In the genomic region with DNA sequence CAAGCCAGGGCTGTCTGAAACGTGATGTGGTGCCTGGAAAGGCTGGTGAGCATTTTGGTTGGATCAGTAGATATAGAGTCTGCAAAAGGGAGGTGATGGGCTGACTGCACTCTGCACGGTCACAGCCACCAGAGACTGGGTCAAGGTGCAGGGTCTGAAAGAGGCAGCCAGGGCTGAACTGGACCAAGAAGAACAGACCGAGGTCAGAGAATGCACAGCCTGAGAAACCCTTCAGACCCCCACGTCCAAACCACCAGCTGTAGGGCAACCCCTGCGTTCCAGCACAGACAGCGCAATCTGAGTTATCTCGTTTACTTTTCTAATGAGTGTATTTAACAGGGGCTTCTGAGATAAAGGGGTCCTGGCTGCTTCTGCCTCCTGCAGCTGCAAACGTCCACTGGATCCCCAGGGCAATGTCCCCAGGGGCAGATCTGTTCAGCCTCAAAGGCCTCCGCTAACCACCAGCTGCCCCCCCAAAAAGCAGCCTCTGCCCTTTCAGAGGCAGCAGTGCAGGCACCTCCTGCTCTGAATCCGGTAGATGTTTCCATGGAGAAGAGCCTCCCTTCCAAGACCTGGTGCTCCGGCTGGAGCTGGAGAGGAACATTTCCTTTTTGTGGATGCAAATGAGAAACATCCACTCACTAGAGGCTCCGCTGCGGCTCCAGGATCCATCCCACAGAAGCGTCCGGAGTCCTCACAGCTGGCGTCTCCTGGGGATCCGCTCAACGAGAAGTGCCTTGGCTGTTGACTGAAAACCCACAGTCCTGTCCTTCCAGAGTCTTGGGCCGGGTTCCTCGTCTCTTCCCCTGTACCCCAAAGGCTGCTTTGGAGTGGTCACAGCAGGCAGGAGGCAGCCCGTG, we compare ENCODE assay signal across 11 cellular contexts. TPM values are rescaled to one million over a fixed set of nuclear protein-coding genes. Genes with fewer than 3 reads are reported as not detected.
DNase-seq lines count a peak whose midpoint lies in the region; ATAC-seq and TF ChIP-seq lines count a peak whose summit lies in the region.
"Had no signal": no experiment of that assay in that cellular context is flagged by ENCODE, and none has a peak within 500 bp of the region (broad histone marks: within the 10 kb centered on the region; RNA-seq: fewer than 3 reads in every experiment).

No MANE protein-coding gene starts in this region.

- no peak overlapping the region for H2AFZ ChIP-seq in hepatocyte

- H3K36me3 Mint-ChIP-seq in CD8-positive, alpha-beta memory T cell: peaks cover 0 to 4% (median 0%) of the 10 kb centered on the region in 3 donors
- H3K36me3 Mint-ChIP-seq in activated T-helper 2 cell treated with anti-CD3 and anti-CD28 coated beads, Interferon-gamma antibody, Interleukin-2, Interleukin-4, amounts not matched to agents 10 μg/mL and 5 μg/mL and 100 μg/mL, durations not matched to agents 14 hours and 24 hours and 36 hours (ENCODE audit: low read depth): no peaks in the 10 kb centered on the region

- H3K27ac ChIP-seq in CD8-positive, alpha-beta memory T cell (ENCODE audit: low read depth, low read length): no peak overlapping the region
- no peak overlapping the region for H3K27ac ChIP-seq in hepatocyte

- CTCF ChIA-PET in CD8-positive, alpha-beta memory T cell (lab: Charles Lee): no interaction called here
- CTCF ChIA-PET in HEK293T (lab: Yijun Ruan, JAX): no interaction called here

- WGBS in hepatocyte (ENCODE audit: low lambda C conversion rate, missing lambda C conversion rate): 42% methylated on average over 21 of the region's 21 CpGs

- H4K20me1 ChIP-seq in hepatocyte (ENCODE audit: insufficient read depth, poor library complexity, severe bottlenecking): no peaks in the 10 kb centered on the region

- peaks cover 47 to 57% of the 10 kb centered on the region in 2 donors for H3K27me3 Mint-ChIP-seq in CD8-positive, alpha-beta memory T cell
- H3K27me3 Mint-ChIP-seq in activated T-helper 2 cell treated with anti-CD3 and anti-CD28 coated beads, Interferon-gamma antibody, Interleukin-2, Interleukin-4, amounts not matched to agents 10 μg/mL and 5 μg/mL and 100 μg/mL, durations not matched to agents 14 hours and 24 hours and 36 hours (ENCODE audit: low read depth): peaks cover 60% of the 10 kb centered on the region

- intact Hi-C loops in activated T-helper 2 cell treated with anti-CD3 and anti-CD28 coated beads, Interferon-gamma antibody, Interleukin-2, Interleukin-4, amounts not matched to agents 10 μg/mL and 5 μg/mL and 100 μg/mL, durations not matched to agents 14 hours and 24 hours and 36 hours (cut with micrococcal nuclease): loop anchor here (10.0 kb wide), 1 partner anchor 188 kb away; the partner anchor contains the start of gene TXNL4A

- H3K27ac Mint-ChIP-seq in CD8-positive, alpha-beta memory T cell: peak overlapping the region in 1 of 8 donors; percentile 40
- no peak overlapping the region for H3K27ac Mint-ChIP-seq in activated T-helper 2 cell treated with anti-CD3 and anti-CD28 coated beads, Interferon-gamma antibody, Interleukin-2, Interleukin-4, amounts not matched to agents 10 μg/mL and 5 μg/mL and 100 μg/mL, durations not matched to agents 14 hours and 24 hours and 36 hours

- peaks cover 18% of the 10 kb centered on the region for H3K27me3 ChIP-seq in CD8-positive, alpha-beta memory T cell (ENCODE audit: insufficient read depth, low read length, poor library complexity, severe bottlenecking)
- H3K27me3 ChIP-seq in hepatocyte: peaks cover 36% of the 10 kb centered on the region

- no peak for ATAC-seq in HG02852 (IDR thresholded peaks at IDR 0.05; ENCODE audit: unreplicated experiment)
- ATAC-seq in HG02588 (IDR thresholded peaks at IDR 0.05; ENCODE audit: unreplicated experiment): no peak

- POLR2A ChIA-PET in CD8-positive, alpha-beta memory T cell (lab: Charles Lee): no interaction called here
- POLR2A ChIA-PET in HEK293T (lab: Yijun Ruan, JAX): no interaction called here

- TF ChIP-seq CTCF in hepatocyte (IDR thresholded peaks at IDR 0.05; ENCODE audit: poor library complexity): no peak

- H3K4me3 Mint-ChIP-seq in CD8-positive, alpha-beta memory T cell: peak overlapping the region in 6 of 7 donors; percentile 3 to 76 (median 69)
- H3K4me3 Mint-ChIP-seq in activated T-helper 2 cell treated with anti-CD3 and anti-CD28 coated beads, Interferon-gamma antibody, Interleukin-2, Interleukin-4, amounts not matched to agents 10 μg/mL and 5 μg/mL and 100 μg/mL, durations not matched to agents 14 hours and 24 hours and 36 hours (ENCODE audit: low read depth): peak overlapping the region; percentile 55

- H3K4me3 ChIP-seq in CD8-positive, alpha-beta memory T cell (ENCODE audit: low read length): no peak overlapping the region
- H3K4me3 ChIP-seq in hepatocyte: no peak overlapping the region

- no peaks in the 10 kb centered on the region for H3K4me1 ChIP-seq in CD8-positive, alpha-beta memory T cell (ENCODE audit: insufficient read depth, low read length)
- H3K4me1 ChIP-seq in hepatocyte (ENCODE audit: insufficient read depth): peaks cover 9% of the 10 kb centered on the region

- no peak overlapping the region for H3K4me2 ChIP-seq in hepatocyte

- H3K4me1 Mint-ChIP-seq in CD8-positive, alpha-beta memory T cell: peaks cover 4 to 21% (median 11%) of the 10 kb centered on the region in 3 donors
- H3K4me1 Mint-ChIP-seq in activated T-helper 2 cell treated with anti-CD3 and anti-CD28 coated beads, Interferon-gamma antibody, Interleukin-2, Interleukin-4, amounts not matched to agents 10 μg/mL and 5 μg/mL and 100 μg/mL, durations not matched to agents 14 hours and 24 hours and 36 hours (ENCODE audit: low read depth): peaks cover 7% of the 10 kb centered on the region

- H3K79me2 ChIP-seq in hepatocyte: no peaks in the 10 kb centered on the region

- H3K36me3 ChIP-seq in CD8-positive, alpha-beta memory T cell (ENCODE audit: insufficient read depth, low read length): no peaks in the 10 kb centered on the region
- no peaks in the 10 kb centered on the region for H3K36me3 ChIP-seq in hepatocyte (replicated peaks; ENCODE audit: insufficient read depth, low read depth)

- DNase-seq in AG20443 (ENCODE audit: low spot score) (peak; percentile 38), myocyte (ENCODE audit: low read depth) (peak; percentile 54), HEK293T (ENCODE audit: extremely low spot score) (no peak), hepatocyte (ENCODE audit: low spot score) (no peak)
- DNase-seq in CD8-positive, alpha-beta memory T cell: peak in 1 of 5 donors; percentile 26
- DNase-seq in activated T-helper 2 cell treated with anti-CD3 and anti-CD28 coated beads, Interferon-gamma antibody, Interleukin-2, Interleukin-4, amounts not matched to agents 10 μg/mL and 5 μg/mL and 100 μg/mL, durations not matched to agents 14 hours and 24 hours and 36 hours (ENCODE audit: low spot score): no peak
- DNase-seq: Kasumi-1; stimulated activated naive CD4-positive, alpha-beta T cell treated with Interleukin-2 at 50 U/mL for 16 hours; T-helper 9 cell had no signal

- no peaks in the 10 kb centered on the region for H3K9me3 ChIP-seq in CD8-positive, alpha-beta memory T cell (ENCODE audit: low read length)
- H3K9me3 ChIP-seq in hepatocyte (ENCODE audit: low read depth): no peaks in the 10 kb centered on the region

- H3K9me2 ChIP-seq in hepatocyte (replicated peaks; ENCODE audit: insufficient read depth): no peaks in the 10 kb centered on the region

- H3K9me3 Mint-ChIP-seq in CD8-positive, alpha-beta memory T cell: peaks cover 0 to 2% (median 0%) of the 10 kb centered on the region in 5 donors
- no peaks in the 10 kb centered on the region for H3K9me3 Mint-ChIP-seq in activated T-helper 2 cell treated with anti-CD3 and anti-CD28 coated beads, Interferon-gamma antibody, Interleukin-2, Interleukin-4, amounts not matched to agents 10 μg/mL and 5 μg/mL and 100 μg/mL, durations not matched to agents 14 hours and 24 hours and 36 hours

TF ChIP-seq in HEK293T, 16 proteins besides CTCF, POLR2A, EP300 and RAD21:
- TF ChIP-seq ARNT (IDR thresholded peaks at IDR 0.05) (no peak), TARDBP (IDR thresholded peaks at IDR 0.05) (no peak), BHLHE40 (IDR thresholded peaks at IDR 0.05; ENCODE audit: borderline replicate concordance) (no peak), SUZ12 (IDR thresholded peaks at IDR 0.05) (no peak), FOXA1 (IDR thresholded peaks at IDR 0.05) (no peak), CTBP1 (IDR thresholded peaks at IDR 0.05; ENCODE audit: borderline replicate concordance) (no peak), SP1 (IDR thresholded peaks at IDR 0.05) (no peak), HDGF (IDR thresholded peaks at IDR 0.05; ENCODE audit: borderline replicate concordance) (no peak), PKNOX1 (IDR thresholded peaks at IDR 0.05) (no peak)

RNA-seq across cellular contexts. Expression of gene KCNG2, which starts 1.0 kb away (rescaled TPM):
- not detected for total RNA-seq in CD8-positive, alpha-beta memory T cell
- polyA plus RNA-seq in CD8-positive, alpha-beta memory T cell: not detected
- not detected in 2 replicates for total RNA-seq in activated T-helper 2 cell treated with anti-CD3 and anti-CD28 coated beads, Interferon-gamma antibody, Interleukin-2, Interleukin-4, amounts not matched to agents 10 μg/mL and 5 μg/mL and 100 μg/mL, durations not matched to agents 14 hours and 24 hours and 36 hours
- total RNA-seq in myocyte: 0.08 and 0.42 TPM in 2 replicates
- 0.15 TPM for polyA plus RNA-seq in myocyte (2012)
- not detected in 2 replicates for total RNA-seq in hepatocyte
- polyA plus RNA-seq in hepatocyte: 0.81 TPM in 1 of 2 replicates, not detected in the other

Comparison
In these comparisons a context has a peak if more than half of its experiments do, and no peak if none do; other contexts are left out.
1. DNase-seq: peak in AG20443 (single experiment) and myocyte (single experiment); none in activated T-helper 2 cell treated with anti-CD3 and anti-CD28 coated beads, Interferon-gamma antibody, Interleukin-2, Interleukin-4, amounts not matched to agents 10 μg/mL and 5 μg/mL and 100 μg/mL, durations not matched to agents 14 hours and 24 hours and 36 hours (single experiment), HEK293T (single experiment) and hepatocyte (single experiment).